ENCODE assay signal across 13 cellular contexts in genomic region chr22:39723899-39724351, GRCh38.
A peak's percentile ranks its signal among the peaks of the same experiment; 100 is the strongest.
DNase-seq lines count a peak whose midpoint lies in the region; ATAC-seq and TF ChIP-seq lines count a peak whose summit lies in the region.
"Had no signal": no experiment of that assay in that cellular context is flagged by ENCODE, and none has a peak within 500 bp of the region (broad histone marks: within the 10 kb centered on the region; RNA-seq: fewer than 3 reads in every experiment).

No MANE protein-coding gene starts in this region.

- H3K4me3 ChIP-seq in fibroblast of lung (replicated peaks in 1 of 4; ENCODE audit: control extremely low read depth in 1 of 4, insufficient read depth in 1 of 4, low read depth in 3 of 4, low read length in 4 of 4): no peak overlapping the region
- H3K4me3 ChIP-seq: upper lobe of left lung had no signal

- no peaks in the 10 kb centered on the region for H3K36me3 Mint-ChIP-seq in CD14-positive monocyte
- H3K36me3 Mint-ChIP-seq: naive thymus-derived CD4-positive, alpha-beta T cell had no signal

- H3K4me1 Mint-ChIP-seq in CD14-positive monocyte: no peaks in the 10 kb centered on the region
- H3K4me1 Mint-ChIP-seq: activated B cell treated with CpG ODN at 0.5 μM for 24 hours had no signal

- no peaks in the 10 kb centered on the region for H3K79me2 ChIP-seq in fibroblast of lung (ENCODE audit: control insufficient read depth, insufficient read depth, low read length)

- H3K9me3 ChIP-seq in fibroblast of lung (ENCODE audit: control insufficient read depth, insufficient read depth, low read depth, low read length): no peaks in the 10 kb centered on the region
- H3K9me3 ChIP-seq: upper lobe of left lung had no signal

- H3K27me3 ChIP-seq in fibroblast of lung (ENCODE audit: control insufficient read depth, insufficient read depth, low read length): peaks cover 2% of the 10 kb centered on the region
- H3K27me3 ChIP-seq: upper lobe of left lung had no signal

- H3K9ac ChIP-seq in fibroblast of lung (ENCODE audit: insufficient read depth, low read length): no peak overlapping the region

- no peak overlapping the region for H3K4me3 Mint-ChIP-seq in CD14-positive monocyte
- H3K4me3 Mint-ChIP-seq: activated B cell treated with CpG ODN at 0.5 μM for 24 hours; naive thymus-derived CD4-positive, alpha-beta T cell had no signal

- TF ChIP-seq CTCF in fibroblast of lung (conservative IDR thresholded peaks at IDR 0.05 in 1 of 2, IDR thresholded peaks at IDR 0.05 in 1 of 2; ENCODE audit: low read depth in 1 of 2, low read length in 2 of 2) (no peak), CD14-positive monocyte (IDR thresholded peaks at IDR 0.05) (no peak)

- no peak overlapping the region for H2AFZ ChIP-seq in fibroblast of lung (ENCODE audit: low read length)

- H3K9me3 Mint-ChIP-seq in CD14-positive monocyte: peaks cover 0 to 1% (median 0%) of the 10 kb centered on the region in 7 donors
- H3K9me3 Mint-ChIP-seq: activated B cell treated with CpG ODN at 0.5 μM for 24 hours had no signal

- H3K4me1 ChIP-seq in fibroblast of lung (ENCODE audit: control insufficient read depth, extremely low read depth, insufficient read depth, low read length): no peaks in the 10 kb centered on the region
- H3K4me1 ChIP-seq: upper lobe of left lung had no signal

- H3K27me3 Mint-ChIP-seq in CD14-positive monocyte (ENCODE audit: low read depth in 3 of 3): peaks cover 15 to 34% (median 18%) of the 10 kb centered on the region in 3 donors

- H3K4me2 ChIP-seq in fibroblast of lung (ENCODE audit: extremely low read depth, insufficient read depth, low read length): no peak overlapping the region

- no peak overlapping the region for H3K27ac Mint-ChIP-seq in CD14-positive monocyte
- H3K27ac Mint-ChIP-seq: activated B cell treated with CpG ODN at 0.5 μM for 24 hours; naive thymus-derived CD4-positive, alpha-beta T cell had no signal

- in situ Hi-C loops in SK-MEL-5 (cut with HindIII; ENCODE audit: low pct_unique_long_range_greater_than_20kb, low sequenced_read_pairs): no loop called here

- no peaks in the 10 kb centered on the region for H3K36me3 ChIP-seq in fibroblast of lung (ENCODE audit: control insufficient read depth, insufficient read depth, low read length)
- H3K36me3 ChIP-seq: upper lobe of left lung had no signal

- H3K27ac ChIP-seq in fibroblast of lung (ENCODE audit: insufficient read depth, low read length): no peak overlapping the region
- H3K27ac ChIP-seq: upper lobe of left lung had no signal

- ATAC-seq in HG02884 (IDR thresholded peaks at IDR 0.05; ENCODE audit: unreplicated experiment) (no peak), GM19467 (IDR thresholded peaks at IDR 0.05; ENCODE audit: unreplicated experiment) (no peak)
- ATAC-seq: naive thymus-derived CD4-positive, alpha-beta T cell had no signal

- peak; percentile 23 for DNase-seq in activated CD8-positive, alpha-beta memory T cell treated with anti-CD3 and anti-CD28 coated beads, Interleukin-2, amount 50 U/mL, for 48 hours
- DNase-seq in activated CD8-positive, alpha-beta memory T cell treated with anti-CD3 and anti-CD28 coated beads for 24 hours: no peak
- DNase-seq in SK-MEL-5 (ENCODE audit: low read depth, low spot score) (peak; percentile 68), fibroblast of lung (ENCODE audit: low read depth in 2 of 2) (peak; percentile 6 to 65), superior temporal gyrus (ENCODE audit: extremely low spot score) (peak; percentile 30), CD14-positive monocyte (ENCODE audit: low spot score) (no peak)
- DNase-seq: activated B cell treated with CpG ODN at 0.5 μM for 24 hours; naive thymus-derived CD4-positive, alpha-beta T cell; NCI-H510A; Right ventricle myocardium superior; upper lobe of left lung had no signal

- H4K20me1 ChIP-seq in fibroblast of lung (ENCODE audit: control insufficient read depth, extremely low read depth, insufficient read depth, low read length): no peaks in the 10 kb centered on the region

- intact Hi-C loops in CD14-positive monocyte (cut with micrococcal nuclease): no loop called here

Comparison
In these comparisons a context has a peak if more than half of its experiments do, and no peak if none do; other contexts are left out.
1. DNase-seq: peak in activated CD8-positive, alpha-beta memory T cell treated with anti-CD3 and anti-CD28 coated beads, Interleukin-2, amount 50 U/mL, for 48 hours (single experiment), SK-MEL-5 (single experiment), fibroblast of lung (2 of 2) and superior temporal gyrus (single experiment); none in activated CD8-positive, alpha-beta memory T cell treated with anti-CD3 and anti-CD28 coated beads for 24 hours (single experiment) and CD14-positive monocyte (single experiment).